Comparison of ENCODE assay signal across 8 cellular contexts in the genomic region with DNA sequence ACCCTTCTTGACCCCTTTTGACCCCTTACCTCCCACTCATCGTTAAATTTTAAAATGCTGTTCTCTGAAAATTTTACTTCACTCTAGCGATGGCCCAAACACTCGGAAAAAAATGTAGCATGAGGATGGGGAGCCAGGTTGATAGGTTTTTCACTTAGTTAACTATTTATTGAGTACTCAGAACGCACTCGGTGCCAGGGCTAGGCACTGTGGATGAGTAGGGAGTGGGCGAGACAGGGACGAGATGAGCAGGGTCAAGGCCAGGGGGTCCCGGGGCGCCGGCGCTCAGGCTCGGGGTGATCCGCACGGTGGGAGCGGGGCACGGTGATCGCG. TPM values are rescaled to one million over a fixed set of nuclear protein-coding genes. Genes with fewer than 3 reads are reported as not detected.
A peak's percentile ranks its signal among the peaks of the same experiment; 100 is the strongest.
DNase-seq lines count a peak whose midpoint lies in the region; TF ChIP-seq lines count a peak whose summit lies in the region.

No MANE protein-coding gene starts in this region.

- peaks cover 78% of the 10 kb centered on the region for H3K79me2 ChIP-seq in Karpas-422 (ENCODE audit: low read length)

- peaks cover 2% of the 10 kb centered on the region for H3K27me3 Mint-ChIP-seq in endodermal cell (ENCODE audit: insufficient read depth)
- no peaks in the 10 kb centered on the region for H3K27me3 Mint-ChIP-seq in osteocyte (ENCODE audit: unreplicated experiment)

- H3K4me1 ChIP-seq in ES-I3 (ENCODE audit: insufficient read depth, low read length) (no peaks in the 10 kb centered on the region), Karpas-422 (ENCODE audit: low read length) (peaks cover 8% of the 10 kb centered on the region), endodermal cell (ENCODE audit: control insufficient read depth, insufficient read depth, low read length) (no peaks in the 10 kb centered on the region)

- TF ChIP-seq CTCF in endodermal cell (conservative IDR thresholded peaks at IDR 0.05) (no peak), osteocyte (IDR thresholded peaks at IDR 0.05) (no peak)

- peak overlapping the region; percentile 85 for H3K27ac Mint-ChIP-seq in endodermal cell
- H3K27ac Mint-ChIP-seq in osteocyte (ENCODE audit: unreplicated experiment): peak overlapping the region; percentile 85

- H3K4me2 ChIP-seq in Karpas-422 (ENCODE audit: low read depth, low read length, poor library complexity, severe bottlenecking): peak overlapping the region; percentile 79

- H3K4me3 Mint-ChIP-seq in endodermal cell (peak overlapping the region; percentile 84), osteocyte (ENCODE audit: unreplicated experiment) (peak overlapping the region; percentile 88)

- H3K27me3 ChIP-seq in Karpas-422 (ENCODE audit: low read length): no peaks in the 10 kb centered on the region
- H3K27me3 ChIP-seq in endodermal cell (ENCODE audit: control insufficient read depth, insufficient read depth, low read length, poor library complexity, severe bottlenecking): no peaks in the 10 kb centered on the region

- H3K36me3 Mint-ChIP-seq in endodermal cell (ENCODE audit: low read depth) (peaks cover 61% of the 10 kb centered on the region), osteocyte (ENCODE audit: unreplicated experiment) (peaks cover 57% of the 10 kb centered on the region)

- peaks cover 14% of the 10 kb centered on the region for H3K36me3 ChIP-seq in ES-I3 (ENCODE audit: insufficient read depth, low read length)
- peaks cover 63% of the 10 kb centered on the region for H3K36me3 ChIP-seq in Karpas-422 (ENCODE audit: insufficient read depth, low read length)
- H3K36me3 ChIP-seq in endodermal cell (ENCODE audit: control insufficient read depth, insufficient read depth, low read length): peaks cover 54% of the 10 kb centered on the region

- no peak overlapping the region; the same call in 1 of the 2 replicates for H3K27ac ChIP-seq in Karpas-422 (ENCODE audit: low read length)
- no peak overlapping the region for H3K27ac ChIP-seq in endodermal cell (ENCODE audit: low read depth, low read length)

- DNase-seq in Karpas-422 (no peak), endodermal cell (no peak), osteocyte (ENCODE audit: extremely low spot score, unreplicated experiment) (no peak), iPS-NIHi11 (ENCODE audit: low spot score) (no peak), amygdala (lab: John Stamatoyannopoulos, UW) (no peak), GM03348 (ENCODE audit: low spot score) (no peak), NCI-H446 treated with DMSO at 0.1 percent for 48 hours (lab: John Stamatoyannopoulos, UW) (no peak)

- no peaks in the 10 kb centered on the region for H3K9me2 ChIP-seq in Karpas-422 (replicated peaks; ENCODE audit: insufficient read depth, low read length)

- H4K20me1 ChIP-seq in Karpas-422 (ENCODE audit: insufficient read depth, low read depth, low read length): no peaks in the 10 kb centered on the region

- H3K9me3 ChIP-seq in ES-I3 (ENCODE audit: control insufficient read depth, insufficient read depth, low read length): peaks cover 9% of the 10 kb centered on the region
- H3K9me3 ChIP-seq in Karpas-422 (ENCODE audit: low read length): peaks cover 33% of the 10 kb centered on the region
- H3K9me3 ChIP-seq in endodermal cell (ENCODE audit: control insufficient read depth, low read length): peaks cover 40% of the 10 kb centered on the region

- H3K9me3 Mint-ChIP-seq in endodermal cell (peaks cover 34% of the 10 kb centered on the region), osteocyte (ENCODE audit: unreplicated experiment) (peaks cover 23% of the 10 kb centered on the region)

- H3K4me3 ChIP-seq in Karpas-422 (ENCODE audit: low read length): peak overlapping the region; percentile 88
- peak overlapping the region; percentile 98 for H3K4me3 ChIP-seq in endodermal cell (ENCODE audit: low read length)

- H3K9ac ChIP-seq in ES-I3 (ENCODE audit: low read depth, low read length) (peak overlapping the region; percentile 64), Karpas-422 (ENCODE audit: low read length) (peak overlapping the region; percentile 77), endodermal cell (ENCODE audit: extremely low read depth, low read length, poor library complexity, severe bottlenecking) (peak overlapping the region; percentile 75)

- WGBS in endodermal cell (ENCODE audit: insufficient coverage in 1 of 2, insufficient read length in 1 of 2), 2 experiments: 0% methylated on average over 1 to 18 of the region's 18 CpGs

- H2AFZ ChIP-seq in Karpas-422 (ENCODE audit: low read length): no peak overlapping the region

- H3K4me1 Mint-ChIP-seq in endodermal cell: peaks cover 5% of the 10 kb centered on the region
- H3K4me1 Mint-ChIP-seq in osteocyte (ENCODE audit: unreplicated experiment): peaks cover 14% of the 10 kb centered on the region

RNA-seq across cellular contexts. Expression of a gene that starts 0.4 kb away (rescaled TPM):
- total RNA-seq in Karpas-422 (2014; rRNA removed; shearing (Covaris generic); ENCODE audit: low replicate concordance): 25.8 TPM in 2 replicates
- total RNA-seq in endodermal cell (10 to 100 TPM; 19.8 to 24.1 TPM), osteocyte (14.3 and 14.5 TPM in 2 replicates)
- 18.7 TPM for polyA plus RNA-seq in endodermal cell (2013, experiment 1 of 2)
- 18.5 TPM for polyA plus RNA-seq in endodermal cell (2013, experiment 2 of 2)

RNA-seq across cellular contexts. Expression of a gene that starts 0.6 kb away (rescaled TPM):
- 17.7 and 22.4 TPM in 2 replicates for total RNA-seq in Karpas-422 (2014; rRNA removed; shearing (Covaris generic); ENCODE audit: low replicate concordance)
- total RNA-seq in endodermal cell (10 to 100 TPM; 11.0 to 13.5 TPM), osteocyte (13.7 and 14.1 TPM in 2 replicates)
- 11.5 TPM for polyA plus RNA-seq in endodermal cell (2013, experiment 1 of 2)
- polyA plus RNA-seq in endodermal cell (2013, experiment 2 of 2): 12.8 TPM

RNA-seq across cellular contexts. Expression of a gene that starts 42.9 kb away (rescaled TPM):
- total RNA-seq in Karpas-422 (2014; rRNA removed; shearing (Covaris generic); ENCODE audit: low replicate concordance): 1.3 and 3.1 TPM in 2 replicates
- total RNA-seq in endodermal cell: 1 to 10 TPM; 2.0 to 3.1 TPM
- polyA plus RNA-seq in endodermal cell (2013, experiment 1 of 2): 2.4 TPM
- 2.2 TPM for polyA plus RNA-seq in endodermal cell (2013, experiment 2 of 2)
- 2.3 TPM in 2 replicates for total RNA-seq in osteocyte

RNA-seq across cellular contexts. Expression of a gene that starts 43.1 kb away (rescaled TPM):
- total RNA-seq in Karpas-422 (2014; rRNA removed; shearing (Covaris generic); ENCODE audit: low replicate concordance): 15.1 and 18.4 TPM in 2 replicates
- 10 to 100 TPM; 54.5 to 61.8 TPM for total RNA-seq in endodermal cell
- polyA plus RNA-seq in endodermal cell (2013, experiment 1 of 2): 47.2 TPM
- polyA plus RNA-seq in endodermal cell (2013, experiment 2 of 2): 44.7 TPM
- total RNA-seq in osteocyte: 53.9 and 55.0 TPM in 2 replicates

RNA-seq across cellular contexts. Expression of a gene that starts 44.7 kb away (rescaled TPM):
- 0.14 TPM in 1 of 2 replicates, not detected in the other for total RNA-seq in Karpas-422 (2014; rRNA removed; shearing (Covaris generic); ENCODE audit: low replicate concordance)
- total RNA-seq in endodermal cell: not detected
- polyA plus RNA-seq in endodermal cell (2013, experiment 1 of 2): 0.43 TPM
- not detected for polyA plus RNA-seq in endodermal cell (2013, experiment 2 of 2)
- total RNA-seq in osteocyte: not detected in 2 replicates
